34 cellular contexts compared by ENCODE assay signal in genomic region chr16:87692756-87693155, GRCh38.
DNase-seq lines count a peak whose midpoint lies in the region; ATAC-seq and TF ChIP-seq lines count a peak whose summit lies in the region.
"Had no signal": no experiment of that assay in that cellular context is flagged by ENCODE, and none has a peak within 500 bp of the region (broad histone marks: within the 10 kb centered on the region; RNA-seq: fewer than 3 reads in every experiment).

No MANE protein-coding gene starts in this region.

- TF ChIP-seq CTCF in SK-N-SH (IDR thresholded peaks at IDR 0.05) (no peak), osteoblast (IDR thresholded peaks at IDR 0.05; ENCODE audit: extremely low read depth, low read depth, low read length) (no peak), nephron progenitor cell (IDR thresholded peaks at IDR 0.05) (no peak)

- no peaks in the 10 kb centered on the region for H3K4me1 Mint-ChIP-seq in activated T-helper 17 cell treated with anti-CD3 and anti-CD28 coated beads, Interleukin-2, amount 50 U/mL, for 72 hours
- H3K4me1 Mint-ChIP-seq in nephron progenitor cell = no peaks in the 10 kb centered on the region
- H3K4me1 Mint-ChIP-seq: activated CD4-positive, alpha-beta T cell treated with anti-CD3 and anti-CD28 coated beads, Interleukin-2, amount 10 ng/mL, durations not matched to agents 24 days and 14 days; activated naive CD8-positive, alpha-beta T cell treated with anti-CD3 and anti-CD28 coated beads, Interleukin-2, amount 50 U/mL, for 24 hours; neural progenitor cell had no signal

- H3K9me3 Mint-ChIP-seq in activated T-helper 17 cell treated with anti-CD3 and anti-CD28 coated beads, Interleukin-2, amount 50 U/mL, for 72 hours = no peaks in the 10 kb centered on the region
- H3K9me3 Mint-ChIP-seq in nephron progenitor cell = no peaks in the 10 kb centered on the region
- H3K9me3 Mint-ChIP-seq: activated CD4-positive, alpha-beta T cell treated with anti-CD3 and anti-CD28 coated beads, Interleukin-2, amount 10 ng/mL, durations not matched to agents 24 days and 14 days; activated naive CD8-positive, alpha-beta T cell treated with anti-CD3 and anti-CD28 coated beads, Interleukin-2, amount 50 U/mL, for 24 hours; CD8-positive, alpha-beta memory T cell; neural progenitor cell had no signal

- H3K9me3 ChIP-seq in SK-N-SH (no peaks in the 10 kb centered on the region), osteoblast (ENCODE audit: low read depth, low read length) (no peaks in the 10 kb centered on the region)
- H3K9me3 ChIP-seq: left ventricle myocardium inferior, thyroid gland, uterus had no signal

- TF ChIP-seq EP300 in SK-N-SH (IDR thresholded peaks at IDR 0.05; ENCODE audit: borderline replicate concordance in 1 of 2, low read depth in 1 of 2, low read length in 1 of 2) = no peak

- H3K36me3 Mint-ChIP-seq in activated T-helper 17 cell treated with anti-CD3 and anti-CD28 coated beads, Interleukin-2, amount 50 U/mL, for 72 hours (ENCODE audit: low read depth) = no peaks in the 10 kb centered on the region
- peaks cover 6% of the 10 kb centered on the region for H3K36me3 Mint-ChIP-seq in nephron progenitor cell (ENCODE audit: low read depth)

- no peak for TF ChIP-seq RAD21 in SK-N-SH (IDR thresholded peaks at IDR 0.05; ENCODE audit: low read length)

- no peak overlapping the region for H3K27ac Mint-ChIP-seq in activated T-helper 17 cell treated with anti-CD3 and anti-CD28 coated beads, Interleukin-2, amount 50 U/mL, for 72 hours
- no peak overlapping the region for H3K27ac Mint-ChIP-seq in nephron progenitor cell
- H3K27ac Mint-ChIP-seq: activated CD4-positive, alpha-beta T cell treated with anti-CD3 and anti-CD28 coated beads, Interleukin-2, amount 10 ng/mL, durations not matched to agents 24 days and 14 days; activated naive CD8-positive, alpha-beta T cell treated with anti-CD3 and anti-CD28 coated beads, Interleukin-2, amount 50 U/mL, for 24 hours; neural progenitor cell had no signal

- no peak overlapping the region for H3K4me3 Mint-ChIP-seq in activated T-helper 17 cell treated with anti-CD3 and anti-CD28 coated beads, Interleukin-2, amount 50 U/mL, for 72 hours
- no peak overlapping the region for H3K4me3 Mint-ChIP-seq in nephron progenitor cell
- H3K4me3 Mint-ChIP-seq: activated CD4-positive, alpha-beta T cell treated with anti-CD3 and anti-CD28 coated beads, Interleukin-2, amount 10 ng/mL, durations not matched to agents 24 days and 14 days; activated naive CD8-positive, alpha-beta T cell treated with anti-CD3 and anti-CD28 coated beads, Interleukin-2, amount 50 U/mL, for 24 hours; CD8-positive, alpha-beta memory T cell; neural progenitor cell had no signal

- H3K9me2 ChIP-seq in SK-N-SH = no peaks in the 10 kb centered on the region

- H3K4me1 ChIP-seq in SK-N-SH (ENCODE audit: control insufficient read depth in 1 of 2, insufficient read depth in 2 of 2, low read depth in 1 of 2, low read length in 1 of 2) (no peaks in the 10 kb centered on the region), osteoblast (ENCODE audit: insufficient read depth, low read length) (no peaks in the 10 kb centered on the region)
- H3K4me1 ChIP-seq: neural progenitor cell, thyroid gland, uterus had no signal

- WGBS in SK-N-SH (ENCODE audit: low lambda C conversion rate) = 98% methylated on average over 8 of the region's 12 CpGs

- H3K27me3 Mint-ChIP-seq in activated T-helper 17 cell treated with anti-CD3 and anti-CD28 coated beads, Interleukin-2, amount 50 U/mL, for 72 hours = no peaks in the 10 kb centered on the region
- H3K27me3 Mint-ChIP-seq in nephron progenitor cell (ENCODE audit: low read depth, poor library complexity) = no peaks in the 10 kb centered on the region
- H3K27me3 Mint-ChIP-seq: activated CD4-positive, alpha-beta T cell treated with anti-CD3 and anti-CD28 coated beads, Interleukin-2, amount 10 ng/mL, durations not matched to agents 24 days and 14 days; activated naive CD8-positive, alpha-beta T cell treated with anti-CD3 and anti-CD28 coated beads, Interleukin-2, amount 50 U/mL, for 24 hours; CD8-positive, alpha-beta memory T cell had no signal

- ATAC-seq in SK-N-SH treated with all-trans-retinoic acid at 6 μM for 48 hours (peak; percentile 11; the same call in 2 of the 3 replicates), HG03469 (IDR thresholded peaks at IDR 0.05; ENCODE audit: unreplicated experiment) (no peak), GM21367 (IDR thresholded peaks at IDR 0.05; ENCODE audit: unreplicated experiment) (no peak)
- peak; percentile 12 for ATAC-seq in activated T-helper 17 cell treated with anti-CD3 and anti-CD28 coated beads, Interleukin-2, amount 50 U/mL, for 72 hours (replicated peaks)
- ATAC-seq: activated naive CD8-positive, alpha-beta T cell treated with anti-CD3 and anti-CD28 coated beads, Interleukin-2, amount 50 U/mL, for 24 hours; right cardiac atrium had no signal

- no peaks in the 10 kb centered on the region for H4K20me1 ChIP-seq in SK-N-SH (ENCODE audit: insufficient read depth)
- no peaks in the 10 kb centered on the region for H4K20me1 ChIP-seq in osteoblast (ENCODE audit: insufficient read depth, low read length)

- no peak overlapping the region for H3K9ac ChIP-seq in SK-N-SH
- H3K9ac ChIP-seq: GM23248, neural progenitor cell had no signal

- H3K79me2 ChIP-seq in SK-N-SH (ENCODE audit: insufficient read depth) (no peaks in the 10 kb centered on the region), osteoblast (ENCODE audit: insufficient read depth, low read length) (no peaks in the 10 kb centered on the region)

- H3K27me3 ChIP-seq in SK-N-SH (ENCODE audit: insufficient read depth) (no peaks in the 10 kb centered on the region), H7 (ENCODE audit: control insufficient read depth, insufficient read depth, low read length) (no peaks in the 10 kb centered on the region), osteoblast (ENCODE audit: insufficient read depth, low read length) (peaks cover 9% of the 10 kb centered on the region)
- H3K27me3 ChIP-seq: cardiac muscle cell, neural progenitor cell, thyroid gland, uterus had no signal

- peaks cover 0 to 21% of the 10 kb centered on the region in 2 experiments for H3K36me3 ChIP-seq in SK-N-SH (replicated peaks in 1 of 2; ENCODE audit: control insufficient read depth in 1 of 2, insufficient read depth in 2 of 2, low read length in 1 of 2)
- peaks cover 11% of the 10 kb centered on the region for H3K36me3 ChIP-seq in H7 (replicated peaks; ENCODE audit: control insufficient read depth, insufficient read depth, low read length)
- H3K36me3 ChIP-seq in osteoblast (ENCODE audit: insufficient read depth, low read length) = no peaks in the 10 kb centered on the region
- H3K36me3 ChIP-seq: left ventricle myocardium inferior, neural progenitor cell, thyroid gland, uterus had no signal

- POLR2A ChIA-PET in SK-N-SH (lab: Yijun Ruan, JAX) = no interaction called here

- no peak overlapping the region for H3K27ac ChIP-seq in SK-N-SH (ENCODE audit: low read depth in 2 of 2, low read length in 1 of 2)
- no peak overlapping the region for H3K27ac ChIP-seq in osteoblast (ENCODE audit: low read depth, low read length)
- H3K27ac ChIP-seq: cardiac muscle cell, epithelial cell of prostate, GM23248, left ventricle myocardium inferior, neural progenitor cell, thyroid gland, uterus had no signal

- no peak overlapping the region for H3K4me3 ChIP-seq in SK-N-SH (ENCODE audit: low read depth in 2 of 2, low read length in 1 of 2)
- H3K4me3 ChIP-seq in H7 (ENCODE audit: insufficient read depth, low read depth, low read length) = no peak overlapping the region
- no peak overlapping the region for H3K4me3 ChIP-seq in osteoblast (ENCODE audit: insufficient read depth, low read length)
- H3K4me3 ChIP-seq: cardiac muscle cell, GM23248, left ventricle myocardium inferior, neural progenitor cell, thyroid gland, uterus had no signal

- H3K4me2 ChIP-seq in SK-N-SH (no peak overlapping the region), osteoblast (ENCODE audit: insufficient read depth, low read length) (no peak overlapping the region)
- H3K4me2 ChIP-seq: neural progenitor cell had no signal

- H2AFZ ChIP-seq in SK-N-SH (ENCODE audit: low read depth) = no peak overlapping the region
- H2AFZ ChIP-seq in osteoblast (ENCODE audit: low read length) = no peak overlapping the region
- H2AFZ ChIP-seq: GM23248, neural progenitor cell had no signal

- CTCF ChIA-PET in SK-N-SH (lab: Yijun Ruan, JAX) = interaction anchor here (1.1 to 3.3 kb wide), 3 partner anchors 10 to 104 kb away, joined by 3 to 19 read pairs (median 3); no protein-coding TSS in a partner anchor

- no peaks in the 10 kb centered on the region for H3F3A ChIP-seq in SK-N-SH (replicated peaks; ENCODE audit: insufficient read depth)

- DNase-seq in SK-N-SH (no peak), H7 (peak; percentile 78), osteoblast (ENCODE audit: insufficient read length, low spot score, missing footprints) (peak; percentile 92), nephron progenitor cell (no peak)
- DNase-seq: activated CD4-positive, alpha-beta T cell treated with anti-CD3 and anti-CD28 coated beads, Interleukin-2, amount 10 ng/mL, durations not matched to agents 24 days and 14 days; activated effector memory CD4-positive, alpha-beta T cell treated with anti-CD3 and anti-CD28 coated beads, Interleukin-2, amount 50 U/mL, for 16 hours; activated naive CD8-positive, alpha-beta T cell treated with anti-CD3 and anti-CD28 coated beads, Interleukin-2, amount 50 U/mL, for 24 hours; activated T-cell treated with anti-CD3 and anti-CD28 coated beads, Interleukin-2, amount 50 U/mL, for 1 hour; CD8-positive, alpha-beta memory T cell; effector CD4-positive, alpha-beta T cell; GDM1; glutamatergic neuron; GM23248; KG1; left ventricle myocardium inferior; mesendoderm; NCI-H1105 treated with DMSO at 0.1 percent for 48 hours; NCI-H187 treated with DMSO at 0.1 percent for 48 hours; NCI-H2171; NCI-H510A; posterior cingulate gyrus; right cardiac atrium; SIG-M5; stimulated activated CD4-positive, alpha-beta T cell treated with anti-CD3 and anti-CD28 coated beads, Interleukin-2, amount 100 ng/mL, for 24 hours; T1000; thyroid gland; uterus had no signal

TF ChIP-seq in SK-N-SH treated with all-trans-retinoic acid at 6 μM for 48 hours, 23 proteins besides CTCF, POLR2A, EP300 and RAD21 (continues in another document):
- TF ChIP-seq ESRRG (CRISPR knock-in tag; IDR thresholded peaks at IDR 0.05) = no peak
- TF ChIP-seq ZNF565 (CRISPR knock-in tag; conservative IDR thresholded peaks at IDR 0.05; ENCODE audit: low read depth) = no peak
- no peak for TF ChIP-seq ZC3H10 (CRISPR knock-in tag; IDR thresholded peaks at IDR 0.05)
- no peak for TF ChIP-seq TCF4 (CRISPR knock-in tag; IDR thresholded peaks at IDR 0.05; ENCODE audit: borderline replicate concordance)
- no peak for TF ChIP-seq RARB (CRISPR knock-in tag; IDR thresholded peaks at IDR 0.05)
- no peak for TF ChIP-seq SNAI2 (CRISPR knock-in tag; IDR thresholded peaks at IDR 0.05)

TF ChIP-seq in SK-N-SH, 30 proteins besides CTCF, POLR2A, EP300 and RAD21 (continues in another document):
- no peak for TF ChIP-seq USF1 (IDR thresholded peaks at IDR 0.05; ENCODE audit: borderline replicate concordance, low read depth)

Comparison
In these comparisons a context has a peak if more than half of its experiments do, and no peak if none do; other contexts are left out.
1. ATAC-seq: peak in SK-N-SH treated with all-trans-retinoic acid at 6 μM for 48 hours (single experiment) and activated T-helper 17 cell treated with anti-CD3 and anti-CD28 coated beads, Interleukin-2, amount 50 U/mL, for 72 hours (single experiment); none in HG03469 (single experiment) and GM21367 (single experiment).
2. DNase-seq: peak in H7 (single experiment) and osteoblast (single experiment); none in SK-N-SH (single experiment) and nephron progenitor cell (single experiment).